ENCODE assay signal across 1 cellular context in genomic region chr6:125798734-125799510, GRCh38.
TF ChIP-seq lines count a peak whose summit lies in the region.

No MANE protein-coding gene starts in this region.

TF ChIP-seq in GM12878, 131 proteins besides CTCF, POLR2A, EP300 and RAD21 (continued from another document and continues in another):
- TF ChIP-seq PBX3 (IDR thresholded peaks at IDR 0.05; ENCODE audit: insufficient replicate concordance, low read depth, low read length) (no peak), BHLHE40 (IDR thresholded peaks at IDR 0.05; ENCODE audit: borderline replicate concordance in 1 of 2, low read depth in 2 of 2, low read length in 1 of 2) (0 out of 4 replicates have a peak, but pooled peaks of 1 of the 2 experiments have one; percentile 23), YBX1 (IDR thresholded peaks at IDR 0.05) (no peak), SP1 (IDR thresholded peaks at IDR 0.05; ENCODE audit: low read depth, low read length) (no peak), DPF2 (IDR thresholded peaks at IDR 0.05) (peak; percentile 99), CHD2 (IDR thresholded peaks at IDR 0.05; ENCODE audit: borderline replicate concordance, low read depth, low read length) (peak; percentile 60; the same call in 1 of the 2 replicates), FOXK2 (IDR thresholded peaks at IDR 0.05) (no peak), PAX5 (IDR thresholded peaks at IDR 0.05; ENCODE audit: borderline replicate concordance, low read depth, low read length) (peak; percentile 68; the same call in 1 of the 2 replicates), SREBF1 (IDR thresholded peaks at IDR 0.05; ENCODE audit: low read length) (no peak), ESRRA (IDR thresholded peaks at IDR 0.05; ENCODE audit: low read length) (no peak), ATF3 (IDR thresholded peaks at IDR 0.05; ENCODE audit: borderline replicate concordance, extremely low read depth, low read depth, low read length) (no peak), CBX5 (IDR thresholded peaks at IDR 0.05; ENCODE audit: low read depth) (peak; percentile 77; the same call in 1 of the 2 replicates), ETV6 (conservative IDR thresholded peaks at IDR 0.05 in 1 of 2, IDR thresholded peaks at IDR 0.05 in 1 of 2; ENCODE audit: borderline replicate concordance in 1 of 2, low read depth in 1 of 2) (no peak), HDGF (IDR thresholded peaks at IDR 0.05) (no peak), USF1 (IDR thresholded peaks at IDR 0.05; ENCODE audit: borderline replicate concordance, extremely low read length, insufficient read depth, low read depth, low read length) (no peak), IKZF2 (IDR thresholded peaks at IDR 0.05) (peak; percentile 76 to 79), GATAD2B (conservative IDR thresholded peaks at IDR 0.05; ENCODE audit: low read depth) (0 out of 2 replicates have a peak, but pooled peaks have one; percentile 31), RELA (IDR thresholded peaks at IDR 0.05; ENCODE audit: borderline replicate concordance, partially characterized antibody) (no peak), CREM (IDR thresholded peaks at IDR 0.05; ENCODE audit: low read depth) (peak; percentile 88), ZBTB40 (IDR thresholded peaks at IDR 0.05; ENCODE audit: borderline replicate concordance) (no peak), HDAC2 (IDR thresholded peaks at IDR 0.05) (no peak), BMI1 (IDR thresholded peaks at IDR 0.05; ENCODE audit: borderline replicate concordance) (peak; percentile 90), SUPT20H (IDR thresholded peaks at IDR 0.05; ENCODE audit: borderline replicate concordance, control insufficient read depth, low read depth, low read length) (no peak), NFXL1 (IDR thresholded peaks at IDR 0.05; ENCODE audit: borderline replicate concordance) (no peak), MYB (IDR thresholded peaks at IDR 0.05; ENCODE audit: borderline replicate concordance, low read depth, low read length) (no peak), NR2C1 (IDR thresholded peaks at IDR 0.05) (no peak), PKNOX1 (IDR thresholded peaks at IDR 0.05) (no peak), TARDBP (IDR thresholded peaks at IDR 0.05; ENCODE audit: borderline replicate concordance) (no peak), ZBTB4 (CRISPR knock-in tag; IDR thresholded peaks at IDR 0.05) (no peak), ELK1 (IDR thresholded peaks at IDR 0.05; ENCODE audit: low read depth, low read length) (no peak), KLF5 (IDR thresholded peaks at IDR 0.05; ENCODE audit: partially characterized antibody) (no peak), MEF2B (IDR thresholded peaks at IDR 0.05; ENCODE audit: partially characterized antibody, poor library complexity, severe bottlenecking) (peak; percentile 55), NKRF (conservative IDR thresholded peaks at IDR 0.05) (0 out of 2 replicates have a peak, but pooled peaks have one; percentile 17), IRF3 (IDR thresholded peaks at IDR 0.05) (no peak), BACH1 (IDR thresholded peaks at IDR 0.05; ENCODE audit: borderline replicate concordance) (peak; percentile 93; the same call in 1 of the 2 replicates), ZZZ3 (IDR thresholded peaks at IDR 0.05; ENCODE audit: control insufficient read depth, insufficient read length, low read depth) (no peak), SMC3 (IDR thresholded peaks at IDR 0.05; ENCODE audit: borderline replicate concordance, low read length) (no peak), CREB1 (IDR thresholded peaks at IDR 0.05; ENCODE audit: low read depth) (0 out of 2 replicates have a peak, but pooled peaks have one; percentile 32), SMAD1 (IDR thresholded peaks at IDR 0.05; ENCODE audit: low read depth, partially characterized antibody) (no peak), HCFC1 (IDR thresholded peaks at IDR 0.05; ENCODE audit: low read length) (no peak), RBBP5 (conservative IDR thresholded peaks at IDR 0.05) (no peak), FOXM1 (IDR thresholded peaks at IDR 0.05; ENCODE audit: low read depth, low read length) (peak; percentile 82; the same call in 1 of the 2 replicates), EED (IDR thresholded peaks at IDR 0.05; ENCODE audit: low read depth) (no peak; the same call in 1 of the 2 replicates), ZSCAN29 (IDR thresholded peaks at IDR 0.05) (no peak), SPI1 (IDR thresholded peaks at IDR 0.05; ENCODE audit: borderline replicate concordance, insufficient read depth, low read depth, low read length) (peak; percentile 100), TBL1XR1 (IDR thresholded peaks at IDR 0.05; ENCODE audit: low read depth, low read length) (peak; percentile 33; the same call in 1 of the 2 replicates), MLLT1 (IDR thresholded peaks at IDR 0.05) (no peak), ZNF24 (IDR thresholded peaks at IDR 0.05) (no peak), PML (IDR thresholded peaks at IDR 0.05; ENCODE audit: low read length) (peak; percentile 56; the same call in 1 of the 2 replicates)
